9 cellular contexts compared by ENCODE assay signal in genomic region chr17:37358098-37358829, GRCh38. TPM values are rescaled to one million over a fixed set of nuclear protein-coding genes. Genes with fewer than 3 reads are reported as not detected.
DNase-seq lines count a peak whose midpoint lies in the region; ATAC-seq lines count a peak whose summit lies in the region.
"Had no signal": no experiment of that assay in that cellular context is flagged by ENCODE, and none has a peak within 500 bp of the region (broad histone marks: within the 10 kb centered on the region; RNA-seq: fewer than 3 reads in every experiment).

No MANE protein-coding gene starts in this region.

- H3K9me3 Mint-ChIP-seq in dendritic cell treated with granulocyte-macrophage colony-stimulating factor and Interleukin-4, amounts not matched to agents 40 ng/mL and 50 ng/mL, for 4 days = no peaks in the 10 kb centered on the region

- intact Hi-C loops in dendritic cell treated with granulocyte-macrophage colony-stimulating factor and Interleukin-4, amounts not matched to agents 40 ng/mL and 50 ng/mL, for 4 days (cut with micrococcal nuclease) = loop anchor here (10.0 kb wide), 1 partner anchor 47 kb away; the partner anchor contains the start of genes ACACA and TADA2A

- ATAC-seq in left lobe of liver (peak; percentile 36), GM21526 (IDR thresholded peaks at IDR 0.05; ENCODE audit: low FRiP score, unreplicated experiment) (no peak)

- H3K27me3 ChIP-seq in HAP-1 (ENCODE audit: low read depth) = no peaks in the 10 kb centered on the region

- peak overlapping the region; percentile 86 for H3K4me3 ChIP-seq in HAP-1

- H3K4me1 ChIP-seq in HAP-1 = peaks cover 21% of the 10 kb centered on the region

- H3K36me3 ChIP-seq in HAP-1 (replicated peaks) = peaks cover 9% of the 10 kb centered on the region

- peaks cover 6% of the 10 kb centered on the region for H3K36me3 Mint-ChIP-seq in dendritic cell treated with granulocyte-macrophage colony-stimulating factor and Interleukin-4, amounts not matched to agents 40 ng/mL and 50 ng/mL, for 4 days (ENCODE audit: low read depth)

- in situ Hi-C loops in HAP-1 (cut with MboI; ENCODE audit: low sequenced_read_pairs) = loop anchor here (25.0 kb wide), 1 partner anchor 746 kb away; the partner anchor contains the start of gene MRM1

- no peaks in the 10 kb centered on the region for H3K9me3 ChIP-seq in HAP-1

- H3K27ac Mint-ChIP-seq in dendritic cell treated with granulocyte-macrophage colony-stimulating factor and Interleukin-4, amounts not matched to agents 40 ng/mL and 50 ng/mL, for 4 days = peak overlapping the region; percentile 90

- no peaks in the 10 kb centered on the region for H3K27me3 Mint-ChIP-seq in dendritic cell treated with granulocyte-macrophage colony-stimulating factor and Interleukin-4, amounts not matched to agents 40 ng/mL and 50 ng/mL, for 4 days

- DNase-seq in ELR (ENCODE audit: low read depth) (peak; percentile 75), HAP-1 (ENCODE audit: low spot score in 2 of 2) (peak; percentile 79 to 88), NCI-H1417 treated with DMSO at 0.1 percent for 48 hours (lab: John Stamatoyannopoulos, UW) (peak; percentile 7), UCSD-AML1 (lab: John Stamatoyannopoulos, UW; ENCODE audit: unreplicated experiment) (peak; percentile 63), left lobe of liver (ENCODE audit: low spot score) (peak; percentile 61)
- DNase-seq in stimulated activated CD4-positive, alpha-beta T cell treated with anti-CD3 and anti-CD28 coated beads, Interleukin-1b, Interleukin-23, amount 100 ng/mL, for 4 hours (ENCODE audit: low read depth in 2 of 2) = peak; percentile 3 to 22

- peak overlapping the region; percentile 82 for H3K4me3 Mint-ChIP-seq in dendritic cell treated with granulocyte-macrophage colony-stimulating factor and Interleukin-4, amounts not matched to agents 40 ng/mL and 50 ng/mL, for 4 days

- H3K4me1 Mint-ChIP-seq in dendritic cell treated with granulocyte-macrophage colony-stimulating factor and Interleukin-4, amounts not matched to agents 40 ng/mL and 50 ng/mL, for 4 days (ENCODE audit: low read depth) = peaks cover 32% of the 10 kb centered on the region

RNA-seq across cellular contexts. Expression of gene C17orf78, which starts 17.5 kb away (rescaled TPM):
- not detected for total RNA-seq in left lobe of liver
- total RNA-seq: pulmonary artery endothelial cell had no signal

RNA-seq across cellular contexts. Expression of gene ACACA, which starts 48.4 kb away (rescaled TPM):
- 37.9 TPM for total RNA-seq in left lobe of liver

RNA-seq across cellular contexts. Expression of gene TADA2A, which starts 48.4 kb away (rescaled TPM):
- 8.6 TPM for total RNA-seq in left lobe of liver

Comparison
In these comparisons a context has a peak if more than half of its experiments do, and no peak if none do; other contexts are left out.
1. DNase-seq: peak in every context shown above with its lines; median percentile 84 in HAP-1; 75 in ELR; 63 in UCSD-AML1; 61 in left lobe of liver; 12 in stimulated activated CD4-positive, alpha-beta T cell treated with anti-CD3 and anti-CD28 coated beads, Interleukin-1b, Interleukin-23, amount 100 ng/mL, for 4 hours; 7 in NCI-H1417 treated with DMSO at 0.1 percent for 48 hours.